Comparison of ENCODE assay signal across 20 cellular contexts in the genomic region with DNA sequence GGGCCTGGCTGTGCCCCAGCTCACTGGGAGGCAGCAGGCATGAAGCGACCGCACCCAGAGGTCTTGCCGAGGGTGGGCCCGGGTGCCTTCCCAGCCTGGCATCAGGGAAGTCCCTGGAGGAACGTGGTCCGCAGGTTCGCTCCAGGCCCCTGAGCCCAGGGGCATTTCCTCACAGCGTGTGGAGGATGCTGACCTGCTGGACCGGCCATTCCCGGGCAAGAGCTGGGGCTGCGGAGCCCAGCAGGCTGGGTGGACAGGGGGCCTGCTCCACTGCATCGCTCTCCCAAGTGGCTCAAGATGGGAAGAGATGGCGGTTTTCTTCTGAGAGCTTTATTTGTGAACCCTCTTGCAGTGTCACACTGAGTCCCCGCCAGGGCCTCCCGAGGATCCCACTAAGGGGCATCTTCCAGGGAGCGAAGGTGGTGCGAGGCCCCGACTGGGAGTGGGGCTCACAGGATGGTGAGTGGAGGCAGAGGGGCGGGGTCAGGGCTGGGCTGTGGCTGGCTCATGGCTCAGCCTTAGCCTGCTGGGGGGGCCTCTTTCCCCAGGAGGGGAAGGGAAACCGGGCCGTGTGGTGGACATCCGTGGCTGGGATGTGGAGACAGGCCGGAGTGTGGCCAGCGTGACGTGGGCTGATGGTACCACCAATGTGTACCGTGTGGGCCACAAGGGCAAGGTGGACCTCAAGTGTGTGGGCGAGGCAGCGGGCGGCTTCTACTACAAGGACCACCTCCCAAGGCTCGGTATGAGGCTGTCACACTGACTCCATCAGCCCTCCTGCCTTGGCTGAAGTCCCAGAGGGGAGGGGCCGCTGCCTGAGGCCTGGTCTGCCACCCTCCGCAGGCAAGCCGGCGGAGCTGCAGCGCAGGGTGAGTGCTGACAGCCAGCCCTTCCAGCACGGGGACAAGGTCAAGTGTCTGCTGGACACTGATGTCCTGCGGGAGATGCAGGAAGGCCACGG. TPM values are rescaled to one million over a fixed set of nuclear protein-coding genes. Genes with fewer than 3 reads are reported as not detected.
DNase-seq lines count a peak whose midpoint lies in the region; ATAC-seq, FAIRE-seq and TF ChIP-seq lines count a peak whose summit lies in the region.
"Had no signal": no experiment of that assay in that cellular context is flagged by ENCODE, and none has a peak within 500 bp of the region (broad histone marks: within the 10 kb centered on the region; RNA-seq: fewer than 3 reads in every experiment).

No MANE protein-coding gene starts in this region.

- CTCF ChIA-PET in activated naive CD4-positive, alpha-beta T cell treated with anti-CD3 and anti-CD28 coated beads, Interleukin-2, amount 10 ng/mL, durations not matched to agents 7 days and 5 days (lab: Charles Lee) = no interaction called here

- peaks cover 0 to 39% (median 12%) of the 10 kb centered on the region in 9 donors for H3K36me3 ChIP-seq in heart left ventricle
- peaks cover 0 to 62% (median 7%) of the 10 kb centered on the region in 6 donors for H3K36me3 ChIP-seq in spleen
- H3K36me3 ChIP-seq: vagina had no signal

- intact Hi-C loops in heart left ventricle (cut with DNase I) (no loop called here), spleen (cut with DNase I; ENCODE audit: low total_unique reads) (no loop called here)

- peaks cover 0 to 9% (median 0%) of the 10 kb centered on the region in 9 donors for H3K27me3 ChIP-seq in heart left ventricle
- H3K27me3 ChIP-seq in spleen (replicated peaks in 1 of 7) = peaks cover 0 to 17% (median 0%) of the 10 kb centered on the region in 7 donors
- H3K27me3 ChIP-seq: vagina had no signal

- TF ChIP-seq CTCF in heart left ventricle (IDR thresholded peaks at IDR 0.05) (peak in 1 of 12 donors; percentile 12), spleen (IDR thresholded peaks at IDR 0.05 in 8 of 11, conservative IDR thresholded peaks at IDR 0.05 in 3 of 11) (no peak)

- H3K4me1 Mint-ChIP-seq in activated naive CD4-positive, alpha-beta T cell treated with anti-CD3 and anti-CD28 coated beads, Interleukin-2, amount 10 ng/mL, durations not matched to agents 7 days and 5 days = peaks cover 2% of the 10 kb centered on the region
- peaks cover 3 to 8% of the 10 kb centered on the region in 2 donors for H3K4me1 Mint-ChIP-seq in effector memory CD8-positive, alpha-beta T cell (ENCODE audit: low read depth in 2 of 2)
- H3K4me1 Mint-ChIP-seq: activated T-helper 17 cell treated with anti-CD3 and anti-CD28 coated beads, Interleukin-2, amount 50 U/mL, for 72 hours had no signal

- WGBS in heart left ventricle, 4 donors = 63 to 68% (median 65%) methylated on average over 29 to 38 of the region's 38 CpGs
- WGBS in spleen, 5 donors = 85 to 91% (median 89%) methylated on average over 29 to 38 of the region's 38 CpGs

- no peaks in the 10 kb centered on the region for H3K9me3 Mint-ChIP-seq in activated naive CD4-positive, alpha-beta T cell treated with anti-CD3 and anti-CD28 coated beads, Interleukin-2, amount 10 ng/mL, durations not matched to agents 7 days and 5 days
- no peaks in the 10 kb centered on the region for H3K9me3 Mint-ChIP-seq in activated naive CD4-positive, alpha-beta T cell treated with anti-CD3 and anti-CD28 coated beads, Interleukin-2, amount 50 U/mL, for 72 hours
- H3K9me3 Mint-ChIP-seq in effector memory CD8-positive, alpha-beta T cell = no peaks in the 10 kb centered on the region
- H3K9me3 Mint-ChIP-seq: activated naive CD8-positive, alpha-beta T cell treated with anti-CD3 and anti-CD28 coated beads, Interleukin-2, amount 50 U/mL, for 24 hours; activated T-helper 17 cell treated with anti-CD3 and anti-CD28 coated beads, Interleukin-2, amount 50 U/mL, for 72 hours; T-helper 2 cell treated with Interferon-gamma antibody and Interleukin-4, amounts not matched to agents 5 μg/mL and 100 μg/mL, for 36 hours had no signal

- peak overlapping the region; percentile 33 for H3K27ac Mint-ChIP-seq in activated naive CD4-positive, alpha-beta T cell treated with anti-CD3 and anti-CD28 coated beads, Interleukin-2, amount 10 ng/mL, durations not matched to agents 7 days and 5 days
- H3K27ac Mint-ChIP-seq in activated naive CD4-positive, alpha-beta T cell treated with anti-CD3 and anti-CD28 coated beads, Interleukin-2, amount 50 U/mL, for 72 hours = no peak overlapping the region
- no peak overlapping the region for H3K27ac Mint-ChIP-seq in effector memory CD8-positive, alpha-beta T cell
- H3K27ac Mint-ChIP-seq: activated naive CD8-positive, alpha-beta T cell treated with anti-CD3 and anti-CD28 coated beads, Interleukin-2, amount 50 U/mL, for 24 hours; activated T-helper 17 cell treated with anti-CD3 and anti-CD28 coated beads, Interleukin-2, amount 50 U/mL, for 72 hours; T-helper 2 cell treated with Interferon-gamma antibody and Interleukin-4, amounts not matched to agents 5 μg/mL and 100 μg/mL, for 36 hours had no signal

- DNase-seq in activated naive CD4-positive, alpha-beta T cell treated with anti-CD3 and anti-CD28 coated beads, Interleukin-2, amount 10 ng/mL, durations not matched to agents 7 days and 5 days = no peak
- no peak for DNase-seq in activated naive CD4-positive, alpha-beta T cell treated with anti-CD3 and anti-CD28 coated beads, Interleukin-2, amount 50 U/mL, for 72 hours (ENCODE audit: low spot score in 2 of 2)
- DNase-seq in NCI-H2171 treated with DMSO at 0.1 percent for 48 hours (lab: John Stamatoyannopoulos, UW) = peak; percentile 28
- peak; percentile 80 to 91 (median 83) for DNase-seq in heart left ventricle
- peak; percentile 75 for DNase-seq in spleen
- no peak for DNase-seq in GM19239 (ENCODE audit: insufficient read length, low spot score)
- no peak for DNase-seq in effector memory CD8-positive, alpha-beta T cell
- no peak for DNase-seq in RCC 7860 (ENCODE audit: low spot score)
- DNase-seq: activated naive CD8-positive, alpha-beta T cell treated with anti-CD3 and anti-CD28 coated beads, Interleukin-2, amount 50 U/mL, for 24 hours; dermis blood vessel endothelial cell; Karpas-422; NCI-H1105; SIG-M5; stimulated activated CD8-positive, alpha-beta memory T cell treated with anti-CD3 and anti-CD28 coated beads, Interleukin-4, amount 100 ng/mL, for 48 hours had no signal

- ATAC-seq in activated naive CD4-positive, alpha-beta T cell treated with anti-CD3 and anti-CD28 coated beads, Interleukin-2, amount 50 U/mL, for 72 hours = no peak
- peak; percentile 62 to 81 (median 68) for ATAC-seq in heart left ventricle
- no peak for ATAC-seq in effector memory CD8-positive, alpha-beta T cell (replicated peaks)
- ATAC-seq: activated naive CD8-positive, alpha-beta T cell treated with anti-CD3 and anti-CD28 coated beads, Interleukin-2, amount 50 U/mL, for 24 hours; activated T-helper 17 cell treated with anti-CD3 and anti-CD28 coated beads, Interleukin-2, amount 50 U/mL, for 72 hours had no signal

- H3K4me3 ChIP-seq in heart left ventricle (peak overlapping the region in 7 of 12 donors; percentile 7 to 39 (median 28)), spleen (no peak overlapping the region)
- H3K4me3 ChIP-seq: vagina had no signal

- H3K36me3 Mint-ChIP-seq in activated naive CD4-positive, alpha-beta T cell treated with anti-CD3 and anti-CD28 coated beads, Interleukin-2, amount 10 ng/mL, durations not matched to agents 7 days and 5 days = no peaks in the 10 kb centered on the region
- no peaks in the 10 kb centered on the region for H3K36me3 Mint-ChIP-seq in activated naive CD4-positive, alpha-beta T cell treated with anti-CD3 and anti-CD28 coated beads, Interleukin-2, amount 50 U/mL, for 72 hours
- H3K36me3 Mint-ChIP-seq in effector memory CD8-positive, alpha-beta T cell (ENCODE audit: insufficient read depth) = peaks cover 16% of the 10 kb centered on the region

- H3K27me3 Mint-ChIP-seq in activated naive CD4-positive, alpha-beta T cell treated with anti-CD3 and anti-CD28 coated beads, Interleukin-2, amount 10 ng/mL, durations not matched to agents 7 days and 5 days = peaks cover under 1% of the 10 kb centered on the region
- H3K27me3 Mint-ChIP-seq in effector memory CD8-positive, alpha-beta T cell = no peaks in the 10 kb centered on the region
- H3K27me3 Mint-ChIP-seq: activated naive CD8-positive, alpha-beta T cell treated with anti-CD3 and anti-CD28 coated beads, Interleukin-2, amount 50 U/mL, for 24 hours; activated T-helper 17 cell treated with anti-CD3 and anti-CD28 coated beads, Interleukin-2, amount 50 U/mL, for 72 hours had no signal

- peaks cover 0 to 44% (median 20%) of the 10 kb centered on the region in 12 donors for H3K4me1 ChIP-seq in heart left ventricle
- H3K4me1 ChIP-seq in spleen = peaks cover 0 to 20% (median 7%) of the 10 kb centered on the region in 6 donors
- H3K4me1 ChIP-seq: parathyroid adenoma had no signal

- FAIRE-seq in GM19239 (lab: Jason Lieb, UNC) (no peak), RCC 7860 (lab: Jason Lieb, UNC) (no peak)
- FAIRE-seq: bronchial epithelial cell had no signal

- H3K9me3 ChIP-seq in heart left ventricle (no peaks in the 10 kb centered on the region), spleen (no peaks in the 10 kb centered on the region)
- H3K9me3 ChIP-seq: vagina had no signal

- no peak for TF ChIP-seq POLR2A in heart left ventricle (IDR thresholded peaks at IDR 0.05)
- no peak for TF ChIP-seq POLR2A in spleen (IDR thresholded peaks at IDR 0.05)

- H3K27ac ChIP-seq in heart left ventricle = peak overlapping the region in 8 of 12 donors; percentile 9 to 78 (median 66)
- no peak overlapping the region for H3K27ac ChIP-seq in spleen
- H3K27ac ChIP-seq: parathyroid adenoma, vagina had no signal

- H3K4me3 Mint-ChIP-seq in activated naive CD4-positive, alpha-beta T cell treated with anti-CD3 and anti-CD28 coated beads, Interleukin-2, amount 10 ng/mL, durations not matched to agents 7 days and 5 days = no peak overlapping the region
- no peak overlapping the region for H3K4me3 Mint-ChIP-seq in effector memory CD8-positive, alpha-beta T cell
- H3K4me3 Mint-ChIP-seq: activated naive CD8-positive, alpha-beta T cell treated with anti-CD3 and anti-CD28 coated beads, Interleukin-2, amount 50 U/mL, for 24 hours; activated T-helper 17 cell treated with anti-CD3 and anti-CD28 coated beads, Interleukin-2, amount 50 U/mL, for 72 hours; T-helper 2 cell treated with Interferon-gamma antibody and Interleukin-4, amounts not matched to agents 5 μg/mL and 100 μg/mL, for 36 hours had no signal

RNA-seq across cellular contexts. Expression of a gene that starts 7.2 kb away (rescaled TPM):
- total RNA-seq in activated naive CD4-positive, alpha-beta T cell treated with anti-CD3 and anti-CD28 coated beads, Interleukin-2, amount 50 U/mL, for 72 hours = 1 to 10 TPM; 1.6 to 2.7 TPM
- total RNA-seq in heart left ventricle = 100 to 1,000 TPM in 1 of 9 donors, 10 to 100 TPM in 8; 35.4 to 128 (median 59.0) TPM
- 10 to 100 TPM; 10.4 to 85.9 TPM for polyA plus RNA-seq in heart left ventricle
- total RNA-seq in spleen = 1 to 10 TPM; 1.4 to 7.3 (median 5.8) TPM
- polyA plus RNA-seq in spleen = 1 to 10 TPM; 4.2 to 9.3 (median 6.3) TPM
- total RNA-seq: dermis blood vessel endothelial cell had no signal

RNA-seq across cellular contexts. Expression of a gene that starts 9.4 kb away (rescaled TPM):
- 10 to 100 TPM; 36.7 to 49.8 TPM for total RNA-seq in activated naive CD4-positive, alpha-beta T cell treated with anti-CD3 and anti-CD28 coated beads, Interleukin-2, amount 50 U/mL, for 72 hours
- total RNA-seq in heart left ventricle = 100 to 1,000 TPM in 1 of 9 donors, 10 to 100 TPM in 8; 59.2 to 114 (median 76.3) TPM
- 100 to 1,000 TPM in 1 of 2 donors, 10 to 100 TPM in 1; 40.7 to 121 TPM for polyA plus RNA-seq in heart left ventricle
- 10 to 100 TPM; 46.2 to 76.5 (median 72.0) TPM for total RNA-seq in spleen
- 100 to 1,000 TPM in 1 of 3 donors, 10 to 100 TPM in 2; 49.6 to 165 (median 74.1) TPM for polyA plus RNA-seq in spleen

RNA-seq across cellular contexts. Expression of a gene that starts 24.8 kb away (rescaled TPM):
- 1 to 10 TPM in 1 of 2 donors, under 1 TPM in 1; 0.18 to 2.9 TPM for total RNA-seq in activated naive CD4-positive, alpha-beta T cell treated with anti-CD3 and anti-CD28 coated beads, Interleukin-2, amount 50 U/mL, for 72 hours
- total RNA-seq in heart left ventricle (1 to 10 TPM; 1.9 to 6.7 (median 3.6) TPM), spleen (1 to 10 TPM; 2.2 to 8.8 (median 5.6) TPM)
- polyA plus RNA-seq in heart left ventricle (1 to 10 TPM; 1.1 to 4.6 TPM), spleen (1 to 10 TPM; 2.2 to 4.4 (median 3.4) TPM)
- total RNA-seq: skeletal muscle tissue had no signal

RNA-seq across cellular contexts. Expression of a gene that starts 34.1 kb away (rescaled TPM):
- 10 to 100 TPM; 32.7 to 41.0 TPM for total RNA-seq in activated naive CD4-positive, alpha-beta T cell treated with anti-CD3 and anti-CD28 coated beads, Interleukin-2, amount 50 U/mL, for 72 hours
- total RNA-seq in heart left ventricle (10 to 100 TPM; 20.4 to 30.9 (median 24.5) TPM), spleen (10 to 100 TPM; 19.4 to 34.1 (median 27.9) TPM)
- polyA plus RNA-seq in heart left ventricle (10 to 100 TPM; 34.9 to 39.4 TPM), spleen (10 to 100 TPM; 20.0 to 38.2 (median 31.2) TPM)

RNA-seq across cellular contexts. Expression of a gene that starts 50.1 kb away (rescaled TPM):
- total RNA-seq in activated naive CD4-positive, alpha-beta T cell treated with anti-CD3 and anti-CD28 coated beads, Interleukin-2, amount 50 U/mL, for 72 hours = 100 to 1,000 TPM in 1 of 2 donors, 10 to 100 TPM in 1; 82.9 to 121 TPM
- total RNA-seq in heart left ventricle (100 to 1,000 TPM in 5 of 9 donors, 10 to 100 TPM in 4; 76.3 to 160 (median 106) TPM), spleen (100 to 1,000 TPM in 5 of 7 donors, 10 to 100 TPM in 2; 86.7 to 168 (median 111) TPM)
- polyA plus RNA-seq in heart left ventricle (100 to 1,000 TPM; 113 to 138 TPM), spleen (100 to 1,000 TPM in 1 of 3 donors, 10 to 100 TPM in 2; 89.2 to 121 (median 90.4) TPM)

Comparison
In these comparisons a context has a peak if more than half of its experiments do, and no peak if none do; other contexts are left out.
1. DNase-seq: peak in NCI-H2171 treated with DMSO at 0.1 percent for 48 hours (single experiment), heart left ventricle (5 of 5) and spleen (single experiment); none in activated naive CD4-positive, alpha-beta T cell treated with anti-CD3 and anti-CD28 coated beads, Interleukin-2, amount 10 ng/mL, durations not matched to agents 7 days and 5 days (single experiment), activated naive CD4-positive, alpha-beta T cell treated with anti-CD3 and anti-CD28 coated beads, Interleukin-2, amount 50 U/mL, for 72 hours (0 of 2), GM19239 (single experiment), effector memory CD8-positive, alpha-beta T cell (0 of 3) and RCC 7860 (single experiment).
2. ATAC-seq: peak in heart left ventricle (4 of 4); none in activated naive CD4-positive, alpha-beta T cell treated with anti-CD3 and anti-CD28 coated beads, Interleukin-2, amount 50 U/mL, for 72 hours (0 of 2) and effector memory CD8-positive, alpha-beta T cell (single experiment).
3. H3K27ac ChIP-seq: peak in heart left ventricle (8 of 12); none in spleen (0 of 8).
4. H3K4me3 ChIP-seq: peak in heart left ventricle (7 of 12); none in spleen (0 of 8).
5. RNA of a gene that starts 7.2 kb away (total RNA-seq): 35.4 to 128 TPM in heart left ventricle; 1.4 to 7.3 TPM in spleen and 1.6 to 2.7 TPM in activated naive CD4-positive, alpha-beta T cell treated with anti-CD3 and anti-CD28 coated beads, Interleukin-2, amount 50 U/mL, for 72 hours; every median in the first group is over 4 times any median in the second.